ENCODE assay signal across 1 cellular context in genomic region chr2:121524650-121525425, GRCh38.
TF ChIP-seq lines count a peak whose summit lies in the region.

No MANE protein-coding gene starts in this region.

TF ChIP-seq in H1, 55 proteins besides CTCF, POLR2A, EP300 and RAD21:
- TF ChIP-seq TEAD4 (IDR thresholded peaks at IDR 0.05; ENCODE audit: low read depth, low read length) (no peak), KDM5A (IDR thresholded peaks at IDR 0.05; ENCODE audit: low read length) (no peak), NANOG (IDR thresholded peaks at IDR 0.05; ENCODE audit: insufficient read depth, low read depth, low read length, poor library complexity, severe bottlenecking) (no peak), TAF7 (optimal IDR thresholded peaks at IDR 0.05; ENCODE audit: borderline replicate concordance, low read depth, low read length) (no peak), CHD2 (IDR thresholded peaks at IDR 0.05; ENCODE audit: low read length) (no peak), CHD7 (IDR thresholded peaks at IDR 0.05; ENCODE audit: insufficient replicate concordance, low read length) (no peak), TBP (IDR thresholded peaks at IDR 0.05; ENCODE audit: low read depth, low read length) (no peak), YY1 (IDR thresholded peaks at IDR 0.05; ENCODE audit: low read depth, low read length) (no peak), HDAC2 (IDR thresholded peaks at IDR 0.05; ENCODE audit: borderline replicate concordance in 1 of 2, low read depth in 2 of 2, low read length in 2 of 2) (no peak), SAP30 (IDR thresholded peaks at IDR 0.05; ENCODE audit: insufficient read depth, insufficient replicate concordance, low read length) (no peak), KDM4A (IDR thresholded peaks at IDR 0.05; ENCODE audit: low read depth, low read length, severe bottlenecking) (no peak), RFX5 (IDR thresholded peaks at IDR 0.05; ENCODE audit: borderline replicate concordance, low read depth, low read length) (no peak)
TF ChIP-seq in H1: peak in this region for 0.
